12 cellular contexts compared by ENCODE assay signal in genomic region chr9:131272212-131272611, GRCh38. TPM values are rescaled to one million over a fixed set of nuclear protein-coding genes. Genes with fewer than 3 reads are reported as not detected.
A peak's percentile ranks its signal among the peaks of the same experiment; 100 is the strongest.
DNase-seq lines count a peak whose midpoint lies in the region; ATAC-seq, FAIRE-seq and TF ChIP-seq lines count a peak whose summit lies in the region.
"Had no signal": no experiment of that assay in that cellular context is flagged by ENCODE, and none has a peak within 500 bp of the region (broad histone marks: within the 10 kb centered on the region; RNA-seq: fewer than 3 reads in every experiment).

No MANE protein-coding gene starts in this region.

- H4K20me1 ChIP-seq in HepG2 (ENCODE audit: insufficient read depth, low read length): no peaks in the 10 kb centered on the region

- no peak for TF ChIP-seq POLR2A in HepG2 (IDR thresholded peaks at IDR 0.05; ENCODE audit: insufficient read depth in 1 of 2, low read depth in 2 of 2, low read length in 2 of 2)
- no peak for TF ChIP-seq POLR2A in suprapubic skin (IDR thresholded peaks at IDR 0.05)

- intact Hi-C loops in HepG2 (cut with micrococcal nuclease; ENCODE audit: unreplicated experiment): loop anchor here (10.0 kb wide), 1 partner anchor 53 kb away; no protein-coding TSS in a partner anchor

- no TSS peak for BruUV-seq in HepG2 (replicated peaks; lab: Mats Ljungman, UMichigan)

- TF ChIP-seq RAD21 in liver (IDR thresholded peaks at IDR 0.05) (no peak), HepG2 (CRISPR knock-in tag; IDR thresholded peaks at IDR 0.05) (no peak)

- H3K4me3 ChIP-seq in liver (ENCODE audit: low read depth in 1 of 3, low read length in 3 of 3): no peak overlapping the region
- no peak overlapping the region for H3K4me3 ChIP-seq in HepG2 (replicated peaks in 1 of 3; ENCODE audit: insufficient read depth in 1 of 3, low read depth in 2 of 3, low read length in 3 of 3)
- H3K4me3 ChIP-seq in mucosa of rectum (ENCODE audit: low read length in 2 of 2): peak overlapping the region in 1 of 2 donors; percentile 20
- H3K4me3 ChIP-seq in suprapubic skin: no peak overlapping the region

- no peak for FAIRE-seq in HepG2 (lab: Jason Lieb, UNC)
- FAIRE-seq: bronchial epithelial cell, frontal cortex had no signal

- TF ChIP-seq CTCF in liver (IDR thresholded peaks at IDR 0.05; ENCODE audit: low read depth, low read length, missing input control): no peak
- TF ChIP-seq CTCF in HepG2 (CRISPR knock-in tag; IDR thresholded peaks at IDR 0.05): no peak
- no peak for TF ChIP-seq CTCF in suprapubic skin (IDR thresholded peaks at IDR 0.05)

- H3K4me1 ChIP-seq in liver (ENCODE audit: control insufficient read depth in 4 of 4, insufficient read depth in 4 of 4, low read length in 3 of 4): peaks cover under 1 to 5% (median 2%) of the 10 kb centered on the region in 4 donors
- H3K4me1 ChIP-seq in HepG2 (ENCODE audit: insufficient read depth, low read length): peaks cover 70% of the 10 kb centered on the region
- peaks cover 4% of the 10 kb centered on the region in 2 donors for H3K4me1 ChIP-seq in mucosa of rectum (ENCODE audit: control insufficient read depth in 2 of 2, insufficient read depth in 2 of 2, low read length in 2 of 2)
- H3K4me1 ChIP-seq in suprapubic skin: peaks cover 11% of the 10 kb centered on the region

- H3K9me3 Mint-ChIP-seq in activated naive CD4-positive, alpha-beta T cell treated with anti-CD3 and anti-CD28 coated beads, Interleukin-2, amount 50 U/mL, for 72 hours: no peaks in the 10 kb centered on the region

- H3K36me3 ChIP-seq in liver (ENCODE audit: control insufficient read depth in 4 of 4, insufficient read depth in 3 of 4, low read depth in 1 of 4, low read length in 3 of 4): no peaks in the 10 kb centered on the region
- no peaks in the 10 kb centered on the region for H3K36me3 ChIP-seq in HepG2 (replicated peaks in 1 of 2; ENCODE audit: control insufficient read depth in 1 of 2, insufficient read depth in 2 of 2, low read length in 2 of 2)
- H3K36me3 ChIP-seq in mucosa of rectum (ENCODE audit: control insufficient read depth in 2 of 2, insufficient read depth in 2 of 2, low read length in 2 of 2): no peaks in the 10 kb centered on the region
- no peaks in the 10 kb centered on the region for H3K36me3 ChIP-seq in suprapubic skin

- H3K9ac ChIP-seq in liver (ENCODE audit: low read depth in 1 of 2, low read length in 2 of 2) (peak overlapping the region in 1 of 2 donors; percentile 22), HepG2 (ENCODE audit: insufficient read depth, low read depth, low read length) (no peak overlapping the region), mucosa of rectum (ENCODE audit: low read depth in 1 of 2, low read length in 2 of 2) (no peak overlapping the region)

- H3K79me2 ChIP-seq in HepG2 (ENCODE audit: insufficient read depth, low read length): no peaks in the 10 kb centered on the region

- H3K27me3 ChIP-seq in liver (ENCODE audit: control insufficient read depth in 4 of 4, insufficient read depth in 4 of 4, low read length in 3 of 4) (no peaks in the 10 kb centered on the region), HepG2 (ENCODE audit: control insufficient read depth in 1 of 2, insufficient read depth in 2 of 2, low read length in 2 of 2) (peaks cover 17 to 39% of the 10 kb centered on the region in 2 experiments), mucosa of rectum (ENCODE audit: control insufficient read depth in 2 of 2, insufficient read depth in 2 of 2, low read length in 2 of 2) (peaks cover 7 to 8% of the 10 kb centered on the region in 2 donors), suprapubic skin (peaks cover 6% of the 10 kb centered on the region)

- peak overlapping the region; percentile 95 to 96 for H3K27ac Mint-ChIP-seq in activated naive CD4-positive, alpha-beta T cell treated with anti-CD3 and anti-CD28 coated beads, Interleukin-2, amount 50 U/mL, for 72 hours

- in situ Hi-C loops in HepG2 (cut with HindIII; ENCODE audit: extremely low pct_ligation_motif_present, low pct_unique_long_range_greater_than_20kb): no loop called here

- H2AFZ ChIP-seq in HepG2 (ENCODE audit: low read length): no peak overlapping the region

- H3K27ac ChIP-seq in liver (ENCODE audit: low read depth in 1 of 2, low read length in 2 of 2): peak overlapping the region; percentile 35 to 37
- no peak overlapping the region for H3K27ac ChIP-seq in HepG2 (ENCODE audit: extremely low read length, insufficient read depth, low read length)
- peak overlapping the region; percentile 23 to 58 for H3K27ac ChIP-seq in mucosa of rectum (ENCODE audit: low read depth in 2 of 2, low read length in 2 of 2)
- no peak overlapping the region for H3K27ac ChIP-seq in suprapubic skin

- 88% methylated on average over 3 of the region's 3 CpGs for WGBS in liver
- 81% methylated on average over 2 of the region's 3 CpGs for WGBS in HepG2 (ENCODE audit: low lambda C conversion rate)
- WGBS in suprapubic skin: 94% methylated on average over 3 of the region's 3 CpGs

- ATAC-seq in HepG2 (no peak), HG02884 (IDR thresholded peaks at IDR 0.05; ENCODE audit: unreplicated experiment) (no peak), GM18520 (IDR thresholded peaks at IDR 0.05; ENCODE audit: unreplicated experiment) (no peak)
- ATAC-seq in activated naive CD4-positive, alpha-beta T cell treated with anti-CD3 and anti-CD28 coated beads, Interleukin-2, amount 50 U/mL, for 72 hours: no peak

- H3K9me3 ChIP-seq in liver (ENCODE audit: control insufficient read depth in 4 of 4, low read length in 3 of 4) (no peaks in the 10 kb centered on the region), HepG2 (ENCODE audit: low read length) (no peaks in the 10 kb centered on the region), mucosa of rectum (ENCODE audit: control insufficient read depth in 2 of 2, low read length in 2 of 2) (no peaks in the 10 kb centered on the region), suprapubic skin (no peaks in the 10 kb centered on the region)

- DNase-seq in HepG2 (ENCODE audit: low spot score): no peak
- DNase-seq in activated naive CD4-positive, alpha-beta T cell treated with anti-CD3 and anti-CD28 coated beads, Interleukin-2, amount 50 U/mL, for 72 hours (ENCODE audit: low spot score in 2 of 2): no peak
- no peak for DNase-seq in suprapubic skin (ENCODE audit: low spot score in 2 of 2)
- DNase-seq in Ammon's horn (ENCODE audit: low spot score): no peak
- DNase-seq: NCI-H1930, SHP77 had no signal

- CTCF ChIA-PET in HepG2 (lab: Yijun Ruan, JAX; ENCODE audit: low intra/inter-chr PET ratio, low total read pairs): no interaction called here

- H3K4me2 ChIP-seq in HepG2 (ENCODE audit: low read depth, low read length): no peak overlapping the region

- peaks cover 44 to 50% of the 10 kb centered on the region in 2 donors for H3K36me3 Mint-ChIP-seq in activated naive CD4-positive, alpha-beta T cell treated with anti-CD3 and anti-CD28 coated beads, Interleukin-2, amount 50 U/mL, for 72 hours

- POLR2A ChIA-PET in HepG2 (lab: Yijun Ruan, JAX): no interaction called here

- no peak for TF ChIP-seq EP300 in HepG2 (IDR thresholded peaks at IDR 0.05; ENCODE audit: low read depth in 2 of 2, low read length in 2 of 2)
- TF ChIP-seq EP300 in HepG2 (CRISPR knock-in tag; IDR thresholded peaks at IDR 0.05; ENCODE audit: borderline replicate concordance): no peak
- TF ChIP-seq EP300 in suprapubic skin (IDR thresholded peaks at IDR 0.05): no peak

RNA-seq across cellular contexts. Expression of gene FAM78A, which starts 4.1 kb away (rescaled TPM):
- 1 to 10 TPM; 2.1 to 6.6 TPM for total RNA-seq in liver
- 1 to 10 TPM in 1 of 2 donors, under 1 TPM in 1; 0.25 to 1.2 TPM for polyA plus RNA-seq in liver
- 0.14 and 0.18 TPM in 2 replicates for total RNA-seq in HepG2 (2016; rRNA removed; fragmentation: Illumina TruSeq; extraction: Trizol)
- total RNA-seq in HepG2 (2016; cell fraction: cytosol; rRNA removed; fragmentation: Illumina TruSeq; extraction: Trizol; ENCODE audit: low read depth): not detected in 2 replicates
- 0.15 and 0.26 TPM in 2 replicates for total RNA-seq in HepG2 (2016; cell fraction: insoluble cytoplasmic fraction; rRNA removed; fragmentation: Illumina TruSeq; extraction: Trizol)
- 0.15 TPM in 1 of 2 replicates, not detected in the other for total RNA-seq in HepG2 (2016; cell fraction: membrane; rRNA removed; fragmentation: Illumina TruSeq; extraction: Trizol)
- 0.50 and 0.68 TPM in 2 replicates for total RNA-seq in HepG2 (2016; cell fraction: nucleus; rRNA removed; fragmentation: Illumina TruSeq; extraction: Trizol)
- 0.51 and 0.62 TPM in 2 replicates for polyA plus RNA-seq in HepG2 (2011; rRNA removed)
- polyA plus RNA-seq in HepG2 (2011; cell fraction: cytosol; rRNA removed): 0.37 and 0.43 TPM in 2 replicates
- 0.63 and 0.69 TPM in 2 replicates for polyA plus RNA-seq in HepG2 (2011; cell fraction: nucleus; rRNA removed)
- 0.25 and 0.30 TPM in 2 replicates for polyA plus RNA-seq in HepG2 (2012)
- 0.03 and 0.11 TPM in 2 replicates for polyA plus RNA-seq in HepG2 (2016; cell fraction: cytosol; fragmentation: Illumina TruSeq; extraction: Trizol; ENCODE audit: low read depth)
- polyA plus RNA-seq in HepG2 (2016; cell fraction: insoluble cytoplasmic fraction; fragmentation: Illumina TruSeq; extraction: Trizol; ENCODE audit: low read depth): 0.12 and 0.21 TPM in 2 replicates
- polyA plus RNA-seq in HepG2 (2016; cell fraction: membrane; fragmentation: Illumina TruSeq; extraction: Trizol; ENCODE audit: low read depth): 0.07 and 0.10 TPM in 2 replicates
- 0.11 and 0.22 TPM in 2 replicates for polyA plus RNA-seq in HepG2 (2016; cell fraction: nucleus; fragmentation: Illumina TruSeq; extraction: Trizol; ENCODE audit: insufficient read depth, low read depth)
- 0.62 and 23.9 TPM in 2 replicates for polyA minus RNA-seq in HepG2 (2011; rRNA and poly(A)+ RNA removed; ENCODE audit: low replicate concordance)
- 0.26 and 0.49 TPM in 2 replicates for polyA minus RNA-seq in HepG2 (2011; cell fraction: cytosol; rRNA and poly(A)+ RNA removed)
- polyA minus RNA-seq in HepG2 (2011; cell fraction: nucleus; rRNA and poly(A)+ RNA removed): 0.12 and 0.13 TPM in 2 replicates
- 10 to 100 TPM; 23.0 to 45.7 TPM for total RNA-seq in activated naive CD4-positive, alpha-beta T cell treated with anti-CD3 and anti-CD28 coated beads, Interleukin-2, amount 50 U/mL, for 72 hours
- total RNA-seq in suprapubic skin: 1 to 10 TPM in 3 of 4 donors, under 1 TPM in 1; 0.81 to 2.0 (median 1.3) TPM

RNA-seq across cellular contexts. Expression of gene PLPP7, which starts 17.3 kb away (rescaled TPM):
- total RNA-seq in liver (under 1 TPM; 0.51 to 0.59 TPM), HepG2 (2016; rRNA removed; fragmentation: Illumina TruSeq; extraction: Trizol) (0.66 and 1.2 TPM in 2 replicates), suprapubic skin (1 to 10 TPM in 1 of 4 donors, under 1 TPM in 3; 0.80 to 1.1 (median 0.92) TPM)
- polyA plus RNA-seq in liver (under 1 TPM in 1 of 2 donors, not detected in 1; 0.18 TPM), HepG2 (2011; rRNA removed) (0.33 and 0.67 TPM in 2 replicates)
- 1.1 TPM in 2 replicates for total RNA-seq in HepG2 (2016; cell fraction: cytosol; rRNA removed; fragmentation: Illumina TruSeq; extraction: Trizol; ENCODE audit: low read depth)
- total RNA-seq in HepG2 (2016; cell fraction: insoluble cytoplasmic fraction; rRNA removed; fragmentation: Illumina TruSeq; extraction: Trizol): 0.85 and 1.0 TPM in 2 replicates
- 1.7 TPM in 2 replicates for total RNA-seq in HepG2 (2016; cell fraction: membrane; rRNA removed; fragmentation: Illumina TruSeq; extraction: Trizol)
- 0.28 and 1.4 TPM in 2 replicates for total RNA-seq in HepG2 (2016; cell fraction: nucleus; rRNA removed; fragmentation: Illumina TruSeq; extraction: Trizol)
- polyA plus RNA-seq in HepG2 (2011; cell fraction: cytosol; rRNA removed): 0.47 and 1.0 TPM in 2 replicates
- 0.66 and 0.87 TPM in 2 replicates for polyA plus RNA-seq in HepG2 (2011; cell fraction: nucleus; rRNA removed)
- polyA plus RNA-seq in HepG2 (2012): 0.69 and 0.78 TPM in 2 replicates
- 1.2 and 1.6 TPM in 2 replicates for polyA plus RNA-seq in HepG2 (2016; cell fraction: cytosol; fragmentation: Illumina TruSeq; extraction: Trizol; ENCODE audit: low read depth)
- 0.74 and 0.82 TPM in 2 replicates for polyA plus RNA-seq in HepG2 (2016; cell fraction: insoluble cytoplasmic fraction; fragmentation: Illumina TruSeq; extraction: Trizol; ENCODE audit: low read depth)
- 1.7 TPM in 2 replicates for polyA plus RNA-seq in HepG2 (2016; cell fraction: membrane; fragmentation: Illumina TruSeq; extraction: Trizol; ENCODE audit: low read depth)
- polyA plus RNA-seq in HepG2 (2016; cell fraction: nucleus; fragmentation: Illumina TruSeq; extraction: Trizol; ENCODE audit: insufficient read depth, low read depth): 0.56 and 0.57 TPM in 2 replicates
- polyA minus RNA-seq in HepG2 (2011; rRNA and poly(A)+ RNA removed; ENCODE audit: low replicate concordance): 0.16 and 1.9 TPM in 2 replicates
- 0.70 and 0.79 TPM in 2 replicates for polyA minus RNA-seq in HepG2 (2011; cell fraction: cytosol; rRNA and poly(A)+ RNA removed)
- polyA minus RNA-seq in HepG2 (2011; cell fraction: nucleus; rRNA and poly(A)+ RNA removed): 0.52 and 1.1 TPM in 2 replicates
- total RNA-seq in activated naive CD4-positive, alpha-beta T cell treated with anti-CD3 and anti-CD28 coated beads, Interleukin-2, amount 50 U/mL, for 72 hours: under 1 TPM; 0.14 to 0.37 TPM
- total RNA-seq: bronchial epithelial cell had no signal

Comparison
In these comparisons a context has a peak if more than half of its experiments do, and no peak if none do; other contexts are left out.
1. H3K27ac ChIP-seq: peak in liver (2 of 2) and mucosa of rectum (2 of 2); none in HepG2 (single experiment) and suprapubic skin (single experiment).